Comparison of ENCODE assay signal across 1 cellular context in the genomic region with DNA sequence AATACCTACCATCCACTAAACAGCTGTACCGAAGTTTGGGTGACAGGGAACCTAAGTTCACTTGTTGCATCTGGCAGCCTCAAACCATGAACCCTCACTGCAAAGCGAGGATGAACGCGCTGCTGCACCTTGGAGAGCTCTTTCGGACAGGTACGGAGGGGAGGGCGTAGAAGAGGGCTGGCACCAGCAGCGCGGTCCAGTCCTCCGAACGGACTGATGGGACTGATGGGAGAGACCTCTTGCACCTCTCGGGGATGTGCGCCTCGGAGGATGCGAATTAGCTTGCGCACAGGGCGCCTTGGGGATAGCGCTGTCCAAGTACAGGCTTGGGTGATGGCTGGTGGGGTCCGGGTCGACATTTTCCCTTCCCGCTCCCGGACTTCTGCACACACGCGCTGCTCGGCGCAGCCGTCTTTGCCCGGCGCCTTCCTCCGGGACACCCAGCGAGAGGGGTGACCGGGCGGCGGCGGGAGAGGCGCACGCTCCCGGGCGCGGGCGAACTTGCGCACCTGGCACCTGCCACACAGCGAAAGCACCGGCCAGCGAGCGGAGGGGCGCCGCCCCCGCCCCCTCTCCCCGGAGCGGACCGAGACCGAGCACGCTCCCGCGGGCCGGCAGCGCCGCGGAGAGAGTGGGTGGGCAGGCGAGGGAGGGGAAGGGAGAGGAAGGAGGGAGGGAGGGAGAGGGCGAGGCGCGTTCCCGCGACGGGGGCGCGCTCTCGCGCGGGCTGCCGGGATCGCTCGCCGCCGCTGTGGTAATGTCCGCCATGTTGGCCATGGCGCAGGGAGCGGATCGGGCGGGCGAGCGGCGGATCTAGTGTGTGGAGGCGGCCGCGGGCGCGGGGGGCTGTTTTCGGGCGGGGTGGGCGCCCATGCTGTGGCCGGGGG.
A peak's percentile ranks its signal among the peaks of the same experiment; 100 is the strongest.
TF ChIP-seq lines count a peak whose summit lies in the region.

A gene with protein sequence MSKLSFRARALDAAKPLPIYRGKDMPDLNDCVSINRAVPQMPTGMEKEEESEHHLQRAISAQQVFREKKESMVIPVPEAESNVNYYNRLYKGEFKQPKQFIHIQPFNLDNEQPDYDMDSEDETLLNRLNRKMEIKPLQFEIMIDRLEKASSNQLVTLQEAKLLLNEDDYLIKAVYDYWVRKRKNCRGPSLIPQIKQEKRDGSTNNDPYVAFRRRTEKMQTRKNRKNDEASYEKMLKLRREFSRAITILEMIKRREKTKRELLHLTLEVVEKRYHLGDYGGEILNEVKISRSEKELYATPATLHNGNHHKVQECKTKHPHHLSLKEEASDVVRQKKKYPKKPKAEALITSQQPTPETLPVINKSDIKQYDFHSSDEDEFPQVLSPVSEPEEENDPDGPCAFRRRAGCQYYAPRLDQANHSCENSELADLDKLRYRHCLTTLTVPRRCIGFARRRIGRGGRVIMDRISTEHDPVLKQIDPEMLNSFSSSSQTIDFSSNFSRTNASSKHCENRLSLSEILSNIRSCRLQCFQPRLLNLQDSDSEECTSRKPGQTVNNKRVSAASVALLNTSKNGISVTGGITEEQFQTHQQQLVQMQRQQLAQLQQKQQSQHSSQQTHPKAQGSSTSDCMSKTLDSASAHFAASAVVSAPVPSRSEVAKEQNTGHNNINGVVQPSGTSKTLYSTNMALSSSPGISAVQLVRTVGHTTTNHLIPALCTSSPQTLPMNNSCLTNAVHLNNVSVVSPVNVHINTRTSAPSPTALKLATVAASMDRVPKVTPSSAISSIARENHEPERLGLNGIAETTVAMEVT (plus strand): TSS at position 754 of the 887 bp plus-strand sequence. CDS start 267 bp downstream, outside the sequence.

TF ChIP-seq in SK-N-SH, 30 proteins besides CTCF, POLR2A, EP300 and RAD21:
- TF ChIP-seq RXRA (IDR thresholded peaks at IDR 0.05; ENCODE audit: borderline replicate concordance, low read depth) (no peak), GATA2 (CRISPR knock-in tag; IDR thresholded peaks at IDR 0.05) (no peak), MEF2A (IDR thresholded peaks at IDR 0.05; ENCODE audit: borderline replicate concordance, low read depth) (no peak), FOSL2 (IDR thresholded peaks at IDR 0.05; ENCODE audit: borderline replicate concordance, low read depth) (no peak), YY1 (IDR thresholded peaks at IDR 0.05; ENCODE audit: low read depth) (peak; percentile 87), GABPA (IDR thresholded peaks at IDR 0.05; ENCODE audit: low read depth) (no peak), RFX5 (IDR thresholded peaks at IDR 0.05; ENCODE audit: low read length) (no peak), SMC3 (IDR thresholded peaks at IDR 0.05; ENCODE audit: low read depth, low read length) (peak; percentile 2; the same call in 1 of the 2 replicates), SIN3A (IDR thresholded peaks at IDR 0.05; ENCODE audit: borderline replicate concordance, low read depth, low read length) (no peak; the same call in 1 of the 2 replicates), MXI1 (IDR thresholded peaks at IDR 0.05; ENCODE audit: low read depth, low read length) (peak; percentile 36; the same call in 1 of the 2 replicates), EZH2phosphoT487 (IDR thresholded peaks at IDR 0.05; ENCODE audit: borderline replicate concordance, low read depth) (no peak), ELF1 (IDR thresholded peaks at IDR 0.05) (no peak), TAF1 (IDR thresholded peaks at IDR 0.05; ENCODE audit: borderline replicate concordance, low read depth, low read length) (peak; percentile 91), TEAD4 (IDR thresholded peaks at IDR 0.05; ENCODE audit: borderline replicate concordance, insufficient read depth) (no peak; the same call in 1 of the 2 replicates), NFIC (IDR thresholded peaks at IDR 0.05; ENCODE audit: borderline replicate concordance) (no peak), JUND (IDR thresholded peaks at IDR 0.05) (no peak), POLR2AphosphoS5 (IDR thresholded peaks at IDR 0.05; ENCODE audit: low read depth, low read length) (peak; percentile 73; the same call in 1 of the 2 replicates), CHD2 (IDR thresholded peaks at IDR 0.05; ENCODE audit: low read length, partially characterized antibody) (peak; percentile 89), NRF1 (IDR thresholded peaks at IDR 0.05; ENCODE audit: low read depth, low read length) (peak; percentile 8; the same call in 1 of the 2 replicates), FOXM1 (IDR thresholded peaks at IDR 0.05; ENCODE audit: low read depth) (no peak), RCOR1 (IDR thresholded peaks at IDR 0.05; ENCODE audit: low read length) (no peak)
- TF ChIP-seq, protein P1, sequence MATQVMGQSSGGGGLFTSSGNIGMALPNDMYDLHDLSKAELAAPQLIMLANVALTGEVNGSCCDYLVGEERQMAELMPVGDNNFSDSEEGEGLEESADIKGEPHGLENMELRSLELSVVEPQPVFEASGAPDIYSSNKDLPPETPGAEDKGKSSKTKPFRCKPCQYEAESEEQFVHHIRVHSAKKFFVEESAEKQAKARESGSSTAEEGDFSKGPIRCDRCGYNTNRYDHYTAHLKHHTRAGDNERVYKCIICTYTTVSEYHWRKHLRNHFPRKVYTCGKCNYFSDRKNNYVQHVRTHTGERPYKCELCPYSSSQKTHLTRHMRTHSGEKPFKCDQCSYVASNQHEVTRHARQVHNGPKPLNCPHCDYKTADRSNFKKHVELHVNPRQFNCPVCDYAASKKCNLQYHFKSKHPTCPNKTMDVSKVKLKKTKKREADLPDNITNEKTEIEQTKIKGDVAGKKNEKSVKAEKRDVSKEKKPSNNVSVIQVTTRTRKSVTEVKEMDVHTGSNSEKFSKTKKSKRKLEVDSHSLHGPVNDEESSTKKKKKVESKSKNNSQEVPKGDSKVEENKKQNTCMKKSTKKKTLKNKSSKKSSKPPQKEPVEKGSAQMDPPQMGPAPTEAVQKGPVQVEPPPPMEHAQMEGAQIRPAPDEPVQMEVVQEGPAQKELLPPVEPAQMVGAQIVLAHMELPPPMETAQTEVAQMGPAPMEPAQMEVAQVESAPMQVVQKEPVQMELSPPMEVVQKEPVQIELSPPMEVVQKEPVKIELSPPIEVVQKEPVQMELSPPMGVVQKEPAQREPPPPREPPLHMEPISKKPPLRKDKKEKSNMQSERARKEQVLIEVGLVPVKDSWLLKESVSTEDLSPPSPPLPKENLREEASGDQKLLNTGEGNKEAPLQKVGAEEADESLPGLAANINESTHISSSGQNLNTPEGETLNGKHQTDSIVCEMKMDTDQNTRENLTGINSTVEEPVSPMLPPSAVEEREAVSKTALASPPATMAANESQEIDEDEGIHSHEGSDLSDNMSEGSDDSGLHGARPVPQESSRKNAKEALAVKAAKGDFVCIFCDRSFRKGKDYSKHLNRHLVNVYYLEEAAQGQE (IDR thresholded peaks at IDR 0.05; ENCODE audit: low read depth, low read length), result peak; percentile 87
- TF ChIP-seq, protein P2, sequence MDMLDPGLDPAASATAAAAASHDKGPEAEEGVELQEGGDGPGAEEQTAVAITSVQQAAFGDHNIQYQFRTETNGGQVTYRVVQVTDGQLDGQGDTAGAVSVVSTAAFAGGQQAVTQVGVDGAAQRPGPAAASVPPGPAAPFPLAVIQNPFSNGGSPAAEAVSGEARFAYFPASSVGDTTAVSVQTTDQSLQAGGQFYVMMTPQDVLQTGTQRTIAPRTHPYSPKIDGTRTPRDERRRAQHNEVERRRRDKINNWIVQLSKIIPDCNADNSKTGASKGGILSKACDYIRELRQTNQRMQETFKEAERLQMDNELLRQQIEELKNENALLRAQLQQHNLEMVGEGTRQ (IDR thresholded peaks at IDR 0.05; ENCODE audit: borderline replicate concordance, low read depth, low read length), result no peak
- TF ChIP-seq, protein P3, sequence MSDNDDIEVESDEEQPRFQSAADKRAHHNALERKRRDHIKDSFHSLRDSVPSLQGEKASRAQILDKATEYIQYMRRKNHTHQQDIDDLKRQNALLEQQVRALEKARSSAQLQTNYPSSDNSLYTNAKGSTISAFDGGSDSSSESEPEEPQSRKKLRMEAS (IDR thresholded peaks at IDR 0.05; ENCODE audit: low read depth), result 0 out of 2 replicates have a peak, but pooled peaks have one; percentile 7
- TF ChIP-seq, protein P4, sequence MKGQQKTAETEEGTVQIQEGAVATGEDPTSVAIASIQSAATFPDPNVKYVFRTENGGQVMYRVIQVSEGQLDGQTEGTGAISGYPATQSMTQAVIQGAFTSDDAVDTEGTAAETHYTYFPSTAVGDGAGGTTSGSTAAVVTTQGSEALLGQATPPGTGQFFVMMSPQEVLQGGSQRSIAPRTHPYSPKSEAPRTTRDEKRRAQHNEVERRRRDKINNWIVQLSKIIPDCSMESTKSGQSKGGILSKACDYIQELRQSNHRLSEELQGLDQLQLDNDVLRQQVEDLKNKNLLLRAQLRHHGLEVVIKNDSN (IDR thresholded peaks at IDR 0.05; ENCODE audit: borderline replicate concordance, low read depth), result no peak
- TF ChIP-seq, protein P5, sequence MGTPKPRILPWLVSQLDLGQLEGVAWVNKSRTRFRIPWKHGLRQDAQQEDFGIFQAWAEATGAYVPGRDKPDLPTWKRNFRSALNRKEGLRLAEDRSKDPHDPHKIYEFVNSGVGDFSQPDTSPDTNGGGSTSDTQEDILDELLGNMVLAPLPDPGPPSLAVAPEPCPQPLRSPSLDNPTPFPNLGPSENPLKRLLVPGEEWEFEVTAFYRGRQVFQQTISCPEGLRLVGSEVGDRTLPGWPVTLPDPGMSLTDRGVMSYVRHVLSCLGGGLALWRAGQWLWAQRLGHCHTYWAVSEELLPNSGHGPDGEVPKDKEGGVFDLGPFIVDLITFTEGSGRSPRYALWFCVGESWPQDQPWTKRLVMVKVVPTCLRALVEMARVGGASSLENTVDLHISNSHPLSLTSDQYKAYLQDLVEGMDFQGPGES (IDR thresholded peaks at IDR 0.05; ENCODE audit: low read depth, low read length), result no peak
- TF ChIP-seq, protein P6, sequence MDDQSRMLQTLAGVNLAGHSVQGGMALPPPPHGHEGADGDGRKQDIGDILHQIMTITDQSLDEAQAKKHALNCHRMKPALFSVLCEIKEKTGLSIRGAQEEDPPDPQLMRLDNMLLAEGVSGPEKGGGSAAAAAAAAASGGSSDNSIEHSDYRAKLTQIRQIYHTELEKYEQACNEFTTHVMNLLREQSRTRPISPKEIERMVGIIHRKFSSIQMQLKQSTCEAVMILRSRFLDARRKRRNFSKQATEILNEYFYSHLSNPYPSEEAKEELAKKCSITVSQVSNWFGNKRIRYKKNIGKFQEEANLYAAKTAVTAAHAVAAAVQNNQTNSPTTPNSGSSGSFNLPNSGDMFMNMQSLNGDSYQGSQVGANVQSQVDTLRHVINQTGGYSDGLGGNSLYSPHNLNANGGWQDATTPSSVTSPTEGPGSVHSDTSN (IDR thresholded peaks at IDR 0.05), result no peak
